Comparison of ENCODE assay signal across 9 cellular contexts in the genomic region with DNA sequence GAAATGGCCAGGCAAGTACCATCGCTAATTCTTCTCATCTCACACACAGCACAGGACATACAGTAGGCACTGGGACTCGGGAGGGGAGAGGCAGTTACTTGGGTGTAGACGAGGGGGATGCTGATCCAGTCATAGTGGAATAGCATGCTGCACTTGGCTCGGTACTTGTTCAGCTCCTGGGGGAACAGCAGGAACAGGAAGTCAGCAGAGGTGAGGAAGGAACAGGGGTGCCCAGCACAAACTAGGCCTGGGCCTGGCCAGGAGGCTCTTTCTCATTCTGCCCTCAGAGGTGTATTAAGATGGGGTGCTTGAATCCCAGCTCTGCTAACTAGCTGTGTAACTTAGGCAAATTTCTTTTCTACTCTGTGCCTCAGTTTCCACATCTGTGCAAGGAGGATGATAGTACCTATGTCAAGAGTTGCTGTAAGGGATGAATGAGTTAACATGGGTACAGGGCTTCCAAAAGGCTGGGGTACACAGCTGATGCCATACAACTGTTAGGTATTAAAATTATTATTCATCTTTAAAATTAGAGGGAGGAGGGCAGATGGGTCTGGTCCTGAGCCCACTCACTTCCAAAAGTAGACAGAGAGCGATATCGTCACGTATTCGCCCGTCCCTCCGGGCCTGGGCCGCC. TPM values are rescaled to one million over a fixed set of nuclear protein-coding genes. Genes with fewer than 3 reads are reported as not detected.
DNase-seq lines count a peak whose midpoint lies in the region; ATAC-seq and TF ChIP-seq lines count a peak whose summit lies in the region.
"Had no signal": no experiment of that assay in that cellular context is flagged by ENCODE, and none has a peak within 500 bp of the region (broad histone marks: within the 10 kb centered on the region; RNA-seq: fewer than 3 reads in every experiment).

No MANE protein-coding gene starts in this region.

- H3K27me3 ChIP-seq in cardiac muscle cell (no peaks in the 10 kb centered on the region), right atrium auricular region (no peaks in the 10 kb centered on the region), breast epithelium (no peaks in the 10 kb centered on the region), mucosa of rectum (ENCODE audit: control insufficient read depth in 2 of 2, insufficient read depth in 2 of 2, low read length in 2 of 2) (no peaks in the 10 kb centered on the region), upper lobe of right lung (no peaks in the 10 kb centered on the region)

- H3K4me3 ChIP-seq in cardiac muscle cell: peak overlapping the region; percentile 10
- H3K4me3 ChIP-seq in right atrium auricular region: peak overlapping the region in 1 of 2 donors; percentile 59
- peak overlapping the region; percentile 44 to 69 (median 57) for H3K4me3 ChIP-seq in breast epithelium
- H3K4me3 ChIP-seq in mucosa of rectum (ENCODE audit: low read length in 2 of 2): peak overlapping the region; percentile 56 to 70
- peak overlapping the region; percentile 59 for H3K4me3 ChIP-seq in upper lobe of right lung

- H3K9me3 ChIP-seq in cardiac muscle cell (ENCODE audit: low read depth) (no peaks in the 10 kb centered on the region), right atrium auricular region (no peaks in the 10 kb centered on the region), breast epithelium (no peaks in the 10 kb centered on the region), mucosa of rectum (ENCODE audit: control insufficient read depth in 2 of 2, low read length in 2 of 2) (no peaks in the 10 kb centered on the region), upper lobe of right lung (no peaks in the 10 kb centered on the region)
- H3K9me3 ChIP-seq: Caco-2 had no signal

- peak overlapping the region; percentile 35 to 65 for H3K9ac ChIP-seq in mucosa of rectum (ENCODE audit: low read depth in 1 of 2, low read length in 2 of 2)

- no peak for TF ChIP-seq CTCF in cardiac muscle cell (IDR thresholded peaks at IDR 0.05; ENCODE audit: low read depth, low read length)
- no peak for TF ChIP-seq CTCF in right atrium auricular region (IDR thresholded peaks at IDR 0.05)
- TF ChIP-seq CTCF in breast epithelium (IDR thresholded peaks at IDR 0.05): no peak
- TF ChIP-seq CTCF in upper lobe of right lung (IDR thresholded peaks at IDR 0.05): no peak

- DNase-seq in cardiac muscle cell (ENCODE audit: low read depth in 1 of 2, low spot score in 1 of 2) (no peak), right atrium auricular region (ENCODE audit: low spot score) (no peak), breast epithelium (ENCODE audit: low spot score in 2 of 2) (no peak), upper lobe of right lung (no peak), MV-4-11 (lab: John Stamatoyannopoulos, UW) (no peak)

- H3K36me3 ChIP-seq in cardiac muscle cell (no peaks in the 10 kb centered on the region), right atrium auricular region (peaks cover 10% of the 10 kb centered on the region), breast epithelium (no peaks in the 10 kb centered on the region), mucosa of rectum (ENCODE audit: control insufficient read depth in 2 of 2, insufficient read depth in 2 of 2, low read length in 2 of 2) (peaks cover 7% of the 10 kb centered on the region in 2 donors), upper lobe of right lung (peaks cover 11% of the 10 kb centered on the region)

- no peak for ATAC-seq in upper lobe of right lung
- no peak for ATAC-seq in GM21360 (IDR thresholded peaks at IDR 0.05; ENCODE audit: unreplicated experiment)
- no peak for ATAC-seq in HG02884 (IDR thresholded peaks at IDR 0.05; ENCODE audit: unreplicated experiment)

- H3K4me1 ChIP-seq in cardiac muscle cell (ENCODE audit: low read depth) (peaks cover 4% of the 10 kb centered on the region), right atrium auricular region (peaks cover 0 to 32% of the 10 kb centered on the region in 2 donors), breast epithelium (peaks cover 0 to 12% of the 10 kb centered on the region in 2 donors), mucosa of rectum (ENCODE audit: control insufficient read depth in 2 of 2, insufficient read depth in 2 of 2, low read length in 2 of 2) (peaks cover 18 to 21% of the 10 kb centered on the region in 2 donors), upper lobe of right lung (peaks cover 27% of the 10 kb centered on the region)
- H3K4me1 ChIP-seq: Caco-2 had no signal

- no peak for TF ChIP-seq POLR2A in breast epithelium (IDR thresholded peaks at IDR 0.05)

- intact Hi-C loops in breast epithelium (cut with DNase I; ENCODE audit: low total_unique reads): no loop called here
- intact Hi-C loops in upper lobe of right lung (cut with DNase I): no loop called here

- no peak overlapping the region for H3K27ac ChIP-seq in cardiac muscle cell
- peak overlapping the region in 1 of 2 donors; percentile 69 for H3K27ac ChIP-seq in right atrium auricular region
- peak overlapping the region; percentile 70 to 77 for H3K27ac ChIP-seq in breast epithelium
- H3K27ac ChIP-seq in mucosa of rectum (ENCODE audit: low read depth in 2 of 2, low read length in 2 of 2): no peak overlapping the region
- peak overlapping the region; percentile 67 for H3K27ac ChIP-seq in upper lobe of right lung

RNA-seq across cellular contexts. Expression of a gene that starts 2.4 kb away (rescaled TPM):
- total RNA-seq in cardiac muscle cell (0.32 and 0.98 TPM in 2 replicates), right atrium auricular region (not detected), breast epithelium (under 1 TPM in 2 of 3 donors, not detected in 1; 0.15 to 0.66 TPM), upper lobe of right lung (not detected)
- polyA plus RNA-seq in cardiac muscle cell: 1.4 and 1.5 TPM in 2 replicates
- total RNA-seq: Caco-2 had no signal

RNA-seq across cellular contexts. Expression of a gene that starts 10.3 kb away (rescaled TPM):
- total RNA-seq in cardiac muscle cell: 2,166 and 2,475 TPM in 2 replicates
- 534 and 651 TPM in 2 replicates for polyA plus RNA-seq in cardiac muscle cell
- total RNA-seq in right atrium auricular region: 1,000 to 10,000 TPM; 1,080 to 1,461 TPM
- 1,000 to 10,000 TPM; 2,158 to 3,355 (median 2,591) TPM for total RNA-seq in breast epithelium
- 1,338 TPM for total RNA-seq in upper lobe of right lung

RNA-seq across cellular contexts. Expression of a gene that starts 14.6 kb away (rescaled TPM):
- total RNA-seq in cardiac muscle cell (6.2 and 9.5 TPM in 2 replicates), right atrium auricular region (10 to 100 TPM in 1 of 2 donors, 1 to 10 TPM in 1; 9.1 to 10.8 TPM), breast epithelium (10 to 100 TPM; 13.6 to 29.0 (median 21.6) TPM), upper lobe of right lung (38.8 TPM)
- polyA plus RNA-seq in cardiac muscle cell: 6.3 and 12.4 TPM in 2 replicates

RNA-seq across cellular contexts. Expression of a gene that starts 21.5 kb away (rescaled TPM):
- 0.32 TPM in 1 of 2 replicates, not detected in the other for total RNA-seq in cardiac muscle cell
- 0.43 and 0.95 TPM in 2 replicates for polyA plus RNA-seq in cardiac muscle cell
- 1 to 10 TPM in 1 of 2 donors, not detected in 1; 2.4 TPM for total RNA-seq in right atrium auricular region
- 1 to 10 TPM in 2 of 3 donors, under 1 TPM in 1; 0.80 to 2.0 (median 1.3) TPM for total RNA-seq in breast epithelium
- not detected for total RNA-seq in upper lobe of right lung
- total RNA-seq: Caco-2 had no signal

RNA-seq across cellular contexts. Expression of a gene that starts 22.7 kb away (rescaled TPM):
- total RNA-seq in cardiac muscle cell: 1.3 and 3.4 TPM in 2 replicates
- polyA plus RNA-seq in cardiac muscle cell: 0.98 and 2.1 TPM in 2 replicates
- 1 to 10 TPM; 1.8 to 5.6 TPM for total RNA-seq in right atrium auricular region
- total RNA-seq in breast epithelium: 1 to 10 TPM; 3.8 to 7.0 (median 6.9) TPM
- total RNA-seq in upper lobe of right lung: 9.2 TPM

Comparison
In these comparisons a context has a peak if more than half of its experiments do, and no peak if none do; other contexts are left out.
1. H3K27ac ChIP-seq: peak in breast epithelium (2 of 2) and upper lobe of right lung (single experiment); none in cardiac muscle cell (single experiment) and mucosa of rectum (0 of 2).